In the genomic region with DNA sequence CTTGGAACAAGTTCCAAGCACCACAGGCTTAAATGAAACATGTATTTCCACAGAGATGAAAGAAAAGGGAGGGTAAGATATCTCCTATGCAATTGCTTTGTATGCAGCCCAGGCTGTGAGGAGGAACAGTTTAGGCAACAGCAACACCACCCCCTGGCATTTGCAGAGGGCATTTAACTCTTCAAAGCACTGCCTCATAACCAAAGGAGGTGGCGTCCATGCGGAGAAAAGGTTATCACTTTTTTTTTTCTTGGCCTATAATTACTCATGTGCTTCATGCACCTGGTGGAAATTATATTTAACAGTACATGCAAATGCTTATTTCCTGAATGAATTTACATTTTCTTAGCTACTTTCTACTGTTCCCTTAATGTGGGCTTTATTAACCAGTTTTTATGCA, we compare ENCODE assay signal across 11 cellular contexts.
DNase-seq lines count a peak whose midpoint lies in the region; ATAC-seq, FAIRE-seq and TF ChIP-seq lines count a peak whose summit lies in the region.
"Had no signal": no experiment of that assay in that cellular context is flagged by ENCODE, and none has a peak within 500 bp of the region (broad histone marks: within the 10 kb centered on the region; RNA-seq: fewer than 3 reads in every experiment).

No MANE protein-coding gene starts in this region.

- no TSS peak for BruUV-seq in A673 (replicated peaks; lab: Mats Ljungman, UMichigan)

- no peaks in the 10 kb centered on the region for H3K4me1 Mint-ChIP-seq in type B pancreatic cell (ENCODE audit: unreplicated experiment)

- no peak for FAIRE-seq in small intestine (lab: Jason Lieb, UNC)

- CTCF ChIA-PET in A673 (lab: Charles Lee): no interaction called here

- no peak overlapping the region for H3K27ac Mint-ChIP-seq in type B pancreatic cell

- no peak overlapping the region for H3K4me3 Mint-ChIP-seq in type B pancreatic cell
- H3K4me3 Mint-ChIP-seq: immature natural killer cell had no signal

- H3K36me3 Mint-ChIP-seq in type B pancreatic cell: peaks cover 3% of the 10 kb centered on the region

- H3K4me3 ChIP-seq in A673 (ENCODE audit: low read depth, low read length, poor library complexity, severe bottlenecking) (no peak overlapping the region), Peyer's patch (no peak overlapping the region), small intestine (ENCODE audit: low read depth in 1 of 2, low read length in 2 of 2) (no peak overlapping the region)
- H3K4me3 ChIP-seq: body of pancreas, uterus had no signal

- peaks cover 3% of the 10 kb centered on the region for H3K27me3 Mint-ChIP-seq in type B pancreatic cell

- WGBS in small intestine, 3 donors: 43 to 70% (median 63%) methylated on average over 2 of the region's 2 CpGs

- no peaks in the 10 kb centered on the region for H3K36me3 ChIP-seq in A673 (ENCODE audit: insufficient read depth, low read length, poor library complexity, severe bottlenecking)
- no peaks in the 10 kb centered on the region for H3K36me3 ChIP-seq in Peyer's patch
- H3K36me3 ChIP-seq in small intestine (ENCODE audit: control insufficient read depth in 2 of 2, insufficient read depth in 2 of 2, low read length in 2 of 2): no peaks in the 10 kb centered on the region
- H3K36me3 ChIP-seq: uterus had no signal

- H3K4me1 ChIP-seq in A673 (ENCODE audit: insufficient read depth, low read length, poor library complexity, severe bottlenecking) (no peaks in the 10 kb centered on the region), Peyer's patch (no peaks in the 10 kb centered on the region), small intestine (ENCODE audit: control insufficient read depth in 2 of 2, insufficient read depth in 1 of 2, low read depth in 1 of 2, low read length in 1 of 2) (no peaks in the 10 kb centered on the region)
- H3K4me1 ChIP-seq: body of pancreas, uterus had no signal

- ATAC-seq in GM19043 (IDR thresholded peaks at IDR 0.05; ENCODE audit: low read depth, unreplicated experiment): peak; percentile 86
- ATAC-seq in HG02938 (IDR thresholded peaks at IDR 0.05; ENCODE audit: unreplicated experiment): peak; percentile 86
- ATAC-seq: body of pancreas had no signal

- TF ChIP-seq CTCF in A673 (conservative IDR thresholded peaks at IDR 0.05; ENCODE audit: low read depth, low read length) (peak; percentile 23; the same call in 1 of the 2 replicates), Peyer's patch (IDR thresholded peaks at IDR 0.05) (peak in 1 of 6 experiments; percentile 13), type B pancreatic cell (conservative IDR thresholded peaks at IDR 0.05) (no peak)

- DNase-seq in A673 (ENCODE audit: low spot score) (no peak), Peyer's patch (peak in 2 of 3 donors; percentile 47 to 52), type B pancreatic cell (ENCODE audit: extremely low spot score, unreplicated experiment) (no peak), NCI-H146 treated with DMSO at 0.1 percent for 48 hours (lab: John Stamatoyannopoulos, UW; ENCODE audit: unreplicated experiment) (no peak), small intestine (no peak), posterior cingulate gyrus (no peak)
- DNase-seq: body of pancreas, immature natural killer cell, uterus had no signal

- H3K27me3 ChIP-seq in A673 (replicated peaks; ENCODE audit: insufficient read depth, low read depth, low read length, poor library complexity): no peaks in the 10 kb centered on the region
- no peaks in the 10 kb centered on the region for H3K27me3 ChIP-seq in Peyer's patch
- no peaks in the 10 kb centered on the region for H3K27me3 ChIP-seq in small intestine (ENCODE audit: control insufficient read depth in 2 of 2, insufficient read depth in 2 of 2, low read length in 2 of 2)
- H3K27me3 ChIP-seq: body of pancreas, uterus had no signal

- no peaks in the 10 kb centered on the region for H3K9me3 ChIP-seq in A673 (ENCODE audit: low read depth, low read length, poor library complexity, severe bottlenecking)
- no peaks in the 10 kb centered on the region for H3K9me3 ChIP-seq in Peyer's patch
- H3K9me3 ChIP-seq in small intestine (ENCODE audit: control insufficient read depth, low read depth): no peaks in the 10 kb centered on the region
- H3K9me3 ChIP-seq: body of pancreas, uterus had no signal

- POLR2A ChIA-PET in A673 (lab: Charles Lee; ENCODE audit: low non-redundant PET): interaction anchor here (0.6 kb wide), 1 partner anchor 11 kb away, joined by 3 read pairs; no protein-coding TSS in a partner anchor

- intact Hi-C loops in A673 (cut with micrococcal nuclease; ENCODE audit: unreplicated experiment) (no loop called here), posterior cingulate gyrus (cut with DNase I) (no loop called here)

- H3K27ac ChIP-seq in A673 (ENCODE audit: low read depth, low read length, poor library complexity, severe bottlenecking) (no peak overlapping the region), Peyer's patch (peak overlapping the region in 1 of 4 donors; percentile 46), small intestine (ENCODE audit: low read depth in 1 of 2, low read length in 1 of 2) (no peak overlapping the region)
- H3K27ac ChIP-seq: body of pancreas, uterus had no signal

- peaks cover 10% of the 10 kb centered on the region for H3K9me3 Mint-ChIP-seq in type B pancreatic cell

- TF ChIP-seq POLR2A in Peyer's patch (IDR thresholded peaks at IDR 0.05): no peak

Comparison
In these comparisons a context has a peak if more than half of its experiments do, and no peak if none do; other contexts are left out.
1. DNase-seq: peak in Peyer's patch (2 of 3); none in A673 (single experiment), type B pancreatic cell (single experiment), NCI-H146 treated with DMSO at 0.1 percent for 48 hours (single experiment), small intestine (single experiment) and posterior cingulate gyrus (0 of 10).